21 cellular contexts compared by ENCODE assay signal in the genomic region with DNA sequence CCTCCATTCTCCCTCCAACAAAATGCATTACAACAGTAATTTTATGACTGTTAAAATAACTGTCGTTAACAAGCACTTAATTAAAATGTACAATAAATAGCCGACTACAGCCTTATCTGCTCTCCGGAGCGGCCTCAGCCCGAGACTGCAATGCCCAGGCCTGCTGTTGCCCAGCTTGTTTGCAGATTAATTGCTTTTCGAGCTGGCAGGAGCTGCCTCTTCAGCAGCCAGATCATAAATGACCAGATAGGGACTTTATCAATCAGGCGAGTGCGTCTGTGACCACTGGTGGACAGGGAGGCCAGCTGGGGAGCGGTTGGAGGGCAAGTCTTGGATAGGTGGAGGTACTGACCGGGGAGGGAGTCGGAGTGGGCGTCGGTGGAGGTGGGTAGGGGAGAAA. TPM values are rescaled to one million over a fixed set of nuclear protein-coding genes. Genes with fewer than 3 reads are reported as not detected.
"Had no signal": no experiment of that assay in that cellular context is flagged by ENCODE, and none has a peak within 500 bp of the region (broad histone marks: within the 10 kb centered on the region; RNA-seq: fewer than 3 reads in every experiment).

No MANE protein-coding gene starts in this region.

- DNase-seq: IMR-90; Karpas-422; KG1; MG63; NCI-H1092; NCI-H1105 treated with DMSO at 0.1 percent for 48 hours; NCI-H1417 treated with DMSO at 0.1 percent for 48 hours; NCI-H146; NCI-H1694 treated with DMSO at 0.1 percent for 48 hours; NCI-H1930; NCI-H2081; NCI-H2107; NCI-H2227 treated with DMSO at 0.1 percent for 48 hours; NCI-H524; NCI-H526 treated with DMSO at 0.1 percent for 48 hours; NK-92 treated with Interleukin-12 subunit alpha and Interleukin-12 subunit beta, amount 100 ng/mL, for 24 hours; PC-3; SHP77 had no signal

- H3K36me3 ChIP-seq: MG63 had no signal

- ATAC-seq: HepG2, Panc1, PC-3 had no signal

- H3K27ac ChIP-seq: RWPE1 had no signal

- H3K9me3 ChIP-seq: MG63 had no signal

- H3K27me3 ChIP-seq: MG63 had no signal

- H3K4me3 ChIP-seq: MG63 had no signal

RNA-seq across cellular contexts. Expression of gene IRX3, which starts 30.7 kb away (rescaled TPM):
- polyA plus RNA-seq: IMR-90 had no signal
